18 cellular contexts compared by ENCODE assay signal in the genomic region with DNA sequence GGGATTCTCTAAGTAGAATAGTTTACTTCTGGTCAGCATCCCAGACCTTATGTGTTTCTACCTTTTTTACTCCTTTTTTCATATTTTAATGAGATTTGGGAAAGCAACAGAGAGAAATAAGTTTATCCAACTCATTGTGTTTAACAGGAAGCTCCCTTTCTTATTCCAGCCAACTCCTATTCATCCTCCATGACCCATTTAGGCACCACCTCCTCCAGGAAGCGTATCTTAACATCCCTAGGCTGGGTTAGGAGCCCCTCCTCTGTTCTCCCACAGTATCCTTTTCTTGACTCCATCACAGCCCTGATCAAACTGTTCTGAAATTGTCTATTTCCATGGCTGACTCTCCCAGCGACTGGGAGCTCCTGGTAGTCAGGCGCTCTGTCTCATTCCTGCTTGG.
"Had no signal": no experiment of that assay in that cellular context is flagged by ENCODE, and none has a peak within 500 bp of the region (broad histone marks: within the 10 kb centered on the region; RNA-seq: fewer than 3 reads in every experiment).

No MANE protein-coding gene starts in this region.

- H3K4me3 ChIP-seq: coronary artery, dorsolateral prefrontal cortex, esophagus muscularis mucosa, heart right ventricle, left lung, lower lobe of right lung, mucosa of descending colon had no signal

- H3K9me3 ChIP-seq: esophagus muscularis mucosa, heart right ventricle, left lung, lower lobe of right lung, mucosa of descending colon had no signal

- H3K36me3 ChIP-seq: esophagus muscularis mucosa, heart right ventricle, left lung, lower lobe of right lung had no signal

- ATAC-seq: foreskin keratinocyte, heart right ventricle, left cardiac atrium, left lung, left ventricle myocardium superior, lower lobe of right lung, mucosa of descending colon had no signal

- H3K4me1 ChIP-seq: esophagus muscularis mucosa, foreskin keratinocyte, heart right ventricle, left lung, lower lobe of right lung had no signal

- DNase-seq: dermis blood vessel endothelial cell; dorsolateral prefrontal cortex; effector CD4-positive, alpha-beta T cell; effector memory CD4-positive, alpha-beta T cell; foreskin keratinocyte; glutamatergic neuron; head of caudate nucleus; heart right ventricle; hippocampal formation; left cardiac atrium; left lung; left ventricle myocardium superior; lower lobe of right lung; mesenchymal stem cell; mucosa of descending colon had no signal

- H3K27ac Mint-ChIP-seq: mesothelial cell of epicardium had no signal

- H3K36me3 Mint-ChIP-seq: mesothelial cell of epicardium had no signal

- H3K27ac ChIP-seq: coronary artery, dorsolateral prefrontal cortex, esophagus muscularis mucosa, foreskin keratinocyte, heart right ventricle, left lung, lower lobe of right lung had no signal

- H3K4me3 Mint-ChIP-seq: mesothelial cell of epicardium had no signal

- H3K4me1 Mint-ChIP-seq: mesothelial cell of epicardium had no signal
